Comparison of ENCODE assay signal across 11 cellular contexts in the genomic region with DNA sequence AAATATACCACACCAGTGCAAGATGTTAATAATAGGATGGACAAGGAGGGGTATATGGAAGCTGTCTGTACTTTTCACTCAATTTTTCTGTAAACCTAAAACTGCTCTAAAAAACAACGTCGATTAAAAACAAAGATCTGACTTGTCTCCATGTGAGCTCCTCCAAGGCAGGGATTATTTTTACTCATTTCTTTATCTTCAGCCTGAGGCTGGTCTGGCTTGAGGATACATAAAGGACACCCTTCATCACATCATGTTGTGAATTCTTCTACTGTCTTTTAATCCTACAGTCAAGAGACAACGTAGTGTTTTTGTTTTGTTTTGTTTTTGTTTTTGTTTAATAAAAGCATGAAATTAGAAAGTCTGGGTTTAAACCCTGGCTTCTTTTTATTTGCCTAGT.
"Had no signal": no experiment of that assay in that cellular context is flagged by ENCODE, and none has a peak within 500 bp of the region (broad histone marks: within the 10 kb centered on the region; RNA-seq: fewer than 3 reads in every experiment).

No MANE protein-coding gene starts in this region.

- H3K4me3 Mint-ChIP-seq: GM23338, H9, HFFc6 had no signal

- H3K4me2 ChIP-seq: GM23338 had no signal

- DNase-seq: GM23248, GOT3, H7, H9, HCEC 1CT, HFFc6 had no signal

- FAIRE-seq: H1, H54 had no signal

- H3K4me1 ChIP-seq: HAP-1 had no signal

- H3K9me3 ChIP-seq: HAP-1 had no signal

- H3K27ac Mint-ChIP-seq: GM23338, H9, HFFc6 had no signal

- H3K27ac ChIP-seq: GM23248 had no signal

- H3K4me3 ChIP-seq: GM23248, GM23338, HAP-1 had no signal

- H3K9ac ChIP-seq: GM23248 had no signal

- H3K9me3 Mint-ChIP-seq: GM23338, H9, HFFc6 had no signal

- H3K36me3 ChIP-seq: HAP-1 had no signal

- H2AFZ ChIP-seq: GM23248, GM23338 had no signal

- ATAC-seq: GM23338, HCT116 had no signal
